ENCODE assay signal across 9 cellular contexts in the genomic region with DNA sequence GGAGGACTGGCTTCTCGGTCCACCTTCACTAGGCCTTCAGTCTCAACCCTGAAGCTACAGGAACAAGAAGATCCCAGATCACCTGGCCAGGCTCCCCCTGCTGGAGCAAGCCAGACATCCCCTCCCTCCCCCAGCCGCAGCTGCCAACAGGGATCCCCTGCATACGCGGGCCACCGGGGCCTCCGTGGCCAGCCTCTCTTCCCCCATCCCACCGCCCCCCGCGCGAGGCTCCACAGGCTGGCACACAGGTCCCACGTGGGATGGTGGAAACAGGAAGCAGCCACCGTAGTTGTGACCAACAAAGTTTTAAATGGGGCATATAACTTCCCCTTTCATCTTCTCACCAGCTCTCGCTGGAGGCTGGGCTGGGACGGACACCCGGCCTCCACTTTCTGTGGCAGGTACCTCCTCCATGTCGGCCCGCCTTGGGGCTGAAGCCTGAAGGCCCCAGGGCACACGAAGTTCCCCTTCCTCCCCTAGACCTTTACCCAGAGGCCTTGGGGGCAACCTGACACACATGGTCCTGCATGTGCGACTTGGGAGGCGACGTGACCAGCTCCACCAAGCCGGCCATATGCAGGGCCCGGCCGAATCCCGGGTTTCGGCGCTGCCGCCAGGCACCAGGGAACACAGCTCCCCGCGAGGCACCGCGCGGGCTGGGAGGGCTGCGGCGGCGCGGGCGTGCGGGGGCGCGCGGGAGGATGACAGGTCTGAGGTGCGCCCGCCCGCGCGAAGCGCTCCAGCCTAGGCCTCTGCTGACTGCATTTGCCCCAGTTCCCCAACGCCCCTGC. TPM values are rescaled to one million over a fixed set of nuclear protein-coding genes. Genes with fewer than 3 reads are reported as not detected.
DNase-seq lines count a peak whose midpoint lies in the region; ATAC-seq, FAIRE-seq and TF ChIP-seq lines count a peak whose summit lies in the region.
"Had no signal": no experiment of that assay in that cellular context is flagged by ENCODE, and none has a peak within 500 bp of the region (broad histone marks: within the 10 kb centered on the region; RNA-seq: fewer than 3 reads in every experiment).

No MANE protein-coding gene starts in this region.

- intact Hi-C loops in kidney (cut with DNase I): no loop called here

- H3K4me3 ChIP-seq in kidney (ENCODE audit: low read length in 2 of 2): peak overlapping the region; percentile 59 to 69

- TF ChIP-seq CTCF in VCaP (conservative IDR thresholded peaks at IDR 0.05) (peak; percentile 85), kidney (IDR thresholded peaks at IDR 0.05; ENCODE audit: borderline replicate concordance, extremely low read depth, insufficient read depth) (peak; percentile 44)

- H3K4me1 ChIP-seq in kidney (ENCODE audit: control insufficient read depth in 1 of 2, insufficient read depth in 1 of 2, low read depth in 1 of 2, low read length in 2 of 2): peaks cover 76% of the 10 kb centered on the region in 2 donors

- no peaks in the 10 kb centered on the region for H3K36me3 ChIP-seq in kidney (ENCODE audit: control insufficient read depth in 1 of 2, insufficient read depth in 2 of 2, low read length in 2 of 2)

- peak overlapping the region; percentile 97 for H3K27ac ChIP-seq in VCaP
- H3K27ac ChIP-seq in kidney (ENCODE audit: low read depth in 2 of 2, low read length in 2 of 2): peak overlapping the region; percentile 84 to 95

- FAIRE-seq in kidney (lab: Jason Lieb, UNC): no peak
- FAIRE-seq: G401.6 had no signal

- in situ Hi-C loops in T47D (cut with HindIII; ENCODE audit: low pct_unique_long_range_greater_than_20kb, low sequenced_read_pairs): no loop called here

- ATAC-seq in HG03521 (IDR thresholded peaks at IDR 0.05; ENCODE audit: unreplicated experiment): no peak

- DNase-seq in NK-92 treated with Interleukin-12 subunit alpha and Interleukin-12 subunit beta, amount 100 ng/mL, for 24 hours (lab: John Stamatoyannopoulos, UW): peak; percentile 69
- no peak for DNase-seq in NK-92 (lab: John Stamatoyannopoulos, UW; ENCODE audit: unreplicated experiment)
- DNase-seq in NCI-H2171 (lab: John Stamatoyannopoulos, UW): peak; percentile 73
- peak; percentile 71 to 91 for DNase-seq in T47D (ENCODE audit: low read depth in 1 of 2, low spot score in 1 of 2)
- peak; percentile 92 for DNase-seq in kidney
- peak; percentile 69 to 70 for DNase-seq in stimulated activated CD4-positive, alpha-beta T cell treated with anti-CD3 and anti-CD28 coated beads, Interleukin-15, amount 100 ng/mL, for 48 hours (ENCODE audit: low read depth in 2 of 2)

- peak overlapping the region; percentile 45 to 81 for H3K9ac ChIP-seq in kidney (ENCODE audit: low read length in 2 of 2)

- H3K9me3 ChIP-seq in kidney (ENCODE audit: control insufficient read depth in 1 of 2, low read length in 2 of 2): no peaks in the 10 kb centered on the region

RNA-seq across cellular contexts. Expression of a gene that starts 44.4 kb away (rescaled TPM):
- total RNA-seq in kidney: 53.1 TPM
- polyA plus RNA-seq in kidney (ENCODE audit: insufficient read depth, low read depth, low replicate concordance): 34.6 TPM
